Comparison of ENCODE assay signal across 17 cellular contexts in the genomic region with DNA sequence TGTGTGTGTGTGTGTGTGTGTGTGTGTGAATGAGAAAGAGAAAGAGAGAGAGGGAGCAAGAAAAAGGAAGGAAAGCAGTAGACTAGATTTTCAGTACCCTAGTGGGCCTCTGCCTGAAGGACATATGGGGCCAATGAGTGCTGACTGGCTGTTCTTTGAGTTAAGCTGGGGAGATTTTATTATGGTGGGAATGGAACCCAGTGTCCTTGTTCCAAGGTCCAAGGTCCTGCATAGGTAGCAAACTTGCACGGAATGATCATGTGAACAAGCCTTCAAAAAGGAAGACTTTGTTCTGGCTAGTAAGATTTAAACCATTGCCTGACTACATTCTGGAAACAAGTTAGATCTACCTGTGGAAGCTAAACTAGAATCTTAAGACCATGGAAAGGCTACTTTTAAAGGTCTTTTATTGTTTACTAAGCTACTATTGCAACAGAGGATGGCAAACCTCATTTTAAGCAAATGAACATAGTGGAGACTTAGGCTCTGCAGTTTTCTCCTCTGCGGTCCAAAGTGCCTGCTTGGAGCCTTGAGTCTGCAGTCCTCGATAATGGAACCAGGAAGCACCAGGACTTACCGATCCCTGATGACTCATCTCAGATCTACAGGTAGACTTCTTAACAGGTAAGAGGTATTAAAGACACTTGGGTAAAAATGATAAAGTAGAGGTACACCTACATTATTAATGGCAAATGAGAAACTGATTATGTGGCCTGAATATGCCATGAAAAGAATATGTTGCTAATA.
"Had no signal": no experiment of that assay in that cellular context is flagged by ENCODE, and none has a peak within 500 bp of the region (broad histone marks: within the 10 kb centered on the region; RNA-seq: fewer than 3 reads in every experiment).

No MANE protein-coding gene starts in this region.

- H3K4me1 Mint-ChIP-seq: naive thymus-derived CD8-positive, alpha-beta T cell; stimulated activated naive B cell treated with anti-CD40 and anti-IgM and Interleukin-4, amounts not matched to agents 10 μg/mL and 1 μg/mL and 100 μg/mL, for 72 hours; WTC11 had no signal

- DNase-seq: activated T-cell treated with anti-CD3 and anti-CD28 coated beads, Interleukin-2, amount 50 U/mL, for 1 hour; adrenal gland; brain microvascular endothelial cell; central memory CD4-positive, alpha-beta T cell; head of caudate nucleus; left lung; naive thymus-derived CD8-positive, alpha-beta T cell; sigmoid colon; stimulated activated CD4-positive, alpha-beta T cell treated with anti-CD3 and anti-CD28 coated beads, Interleukin-2, amount 100 ng/mL, for 48 hours; stimulated activated CD8-positive, alpha-beta memory T cell treated with anti-CD3 and anti-CD28 coated beads, Interleukin-4, amount 100 ng/mL, for 48 hours; stimulated activated naive B cell treated with anti-CD40 and anti-IgM and Interleukin-4, amounts not matched to agents 10 μg/mL and 1 μg/mL and 100 μg/mL, for 72 hours; upper lobe of left lung had no signal

- H3K9me3 ChIP-seq: adrenal gland, ascending aorta, gastroesophageal sphincter, left lung, sigmoid colon, upper lobe of left lung had no signal

- H3K27ac Mint-ChIP-seq: activated naive CD8-positive, alpha-beta T cell; naive thymus-derived CD8-positive, alpha-beta T cell; stimulated activated naive B cell treated with anti-CD40 and anti-IgM and Interleukin-4, amounts not matched to agents 10 μg/mL and 1 μg/mL and 100 μg/mL, for 72 hours; WTC11 had no signal

- H3K27me3 ChIP-seq: adrenal gland, ascending aorta, brain microvascular endothelial cell, gastroesophageal sphincter, sigmoid colon, upper lobe of left lung had no signal

- ATAC-seq: gastroesophageal sphincter; left lung; naive thymus-derived CD8-positive, alpha-beta T cell; stimulated activated naive B cell treated with anti-CD40 and anti-IgM and Interleukin-4, amounts not matched to agents 10 μg/mL and 1 μg/mL and 100 μg/mL, for 72 hours; WTC11 had no signal

- H3K36me3 Mint-ChIP-seq: naive thymus-derived CD8-positive, alpha-beta T cell; stimulated activated naive B cell treated with anti-CD40 and anti-IgM and Interleukin-4, amounts not matched to agents 10 μg/mL and 1 μg/mL and 100 μg/mL, for 72 hours; WTC11 had no signal

- H3K4me3 Mint-ChIP-seq: activated naive CD8-positive, alpha-beta T cell; naive thymus-derived CD8-positive, alpha-beta T cell; stimulated activated naive B cell treated with anti-CD40 and anti-IgM and Interleukin-4, amounts not matched to agents 10 μg/mL and 1 μg/mL and 100 μg/mL, for 72 hours; WTC11 had no signal

- H3K4me1 ChIP-seq: ascending aorta, gastroesophageal sphincter, sigmoid colon, upper lobe of left lung had no signal

- H3K4me3 ChIP-seq: adrenal gland, ascending aorta, gastroesophageal sphincter, left lung, lung, sigmoid colon, upper lobe of left lung had no signal

- H3K9me3 Mint-ChIP-seq: naive thymus-derived CD8-positive, alpha-beta T cell; stimulated activated naive B cell treated with anti-CD40 and anti-IgM and Interleukin-4, amounts not matched to agents 10 μg/mL and 1 μg/mL and 100 μg/mL, for 72 hours; WTC11 had no signal

- H3K36me3 ChIP-seq: adrenal gland, ascending aorta, brain microvascular endothelial cell, gastroesophageal sphincter, left lung, sigmoid colon, upper lobe of left lung had no signal

- H3K27ac ChIP-seq: adrenal gland, ascending aorta, brain microvascular endothelial cell, gastroesophageal sphincter, left lung, sigmoid colon, upper lobe of left lung had no signal
